Comparison of ENCODE assay signal across 8 cellular contexts in genomic region chr11:65873280-65874156, GRCh38. TPM values are rescaled to one million over a fixed set of nuclear protein-coding genes. Genes with fewer than 3 reads are reported as not detected.
DNase-seq lines count a peak whose midpoint lies in the region; ATAC-seq and TF ChIP-seq lines count a peak whose summit lies in the region.

No MANE protein-coding gene starts in this region.

- H3K27me3 ChIP-seq in A673 (replicated peaks; ENCODE audit: insufficient read depth, low read depth, low read length, poor library complexity) (no peaks in the 10 kb centered on the region), WERI-Rb-1 (ENCODE audit: insufficient read depth, low read depth, severe bottlenecking) (no peaks in the 10 kb centered on the region), breast epithelium (no peaks in the 10 kb centered on the region), spleen (replicated peaks in 1 of 7) (peaks cover 0 to 11% (median 0%) of the 10 kb centered on the region in 7 donors)

- WGBS in spleen, 5 donors, result 5 to 10% (median 6%) methylated on average over 49 to 55 of the region's 55 CpGs

- no TSS peak for BruUV-seq in A673 (replicated peaks; lab: Mats Ljungman, UMichigan)

- POLR2A ChIA-PET in A673 (lab: Charles Lee; ENCODE audit: low non-redundant PET), result no interaction called here

- DNase-seq in A673 (ENCODE audit: low spot score) (peak; percentile 95), NCI-H2227 (lab: John Stamatoyannopoulos, UW; ENCODE audit: unreplicated experiment) (peak; percentile 96), WERI-Rb-1 (peak; percentile 95), breast epithelium (ENCODE audit: low spot score in 2 of 2) (peak; percentile 92 to 95), iPS-NIHi7 (ENCODE audit: extremely low spot score) (peak; percentile 94), spleen (peak; percentile 98)

- H3K9me3 ChIP-seq in A673 (ENCODE audit: low read depth, low read length, poor library complexity, severe bottlenecking), result no peaks in the 10 kb centered on the region
- no peaks in the 10 kb centered on the region for H3K9me3 ChIP-seq in WERI-Rb-1 (ENCODE audit: severe bottlenecking)
- no peaks in the 10 kb centered on the region for H3K9me3 ChIP-seq in breast epithelium
- H3K9me3 ChIP-seq in spleen, result no peaks in the 10 kb centered on the region

- CTCF ChIA-PET in A673 (lab: Charles Lee), result interaction anchor here (1.0 to 1.9 kb wide), 3 partner anchors 11 to 17 kb away, joined by 3 to 5 read pairs (median 3); partner anchors contain the start of genes CCDC85B and MUS81

- H3K27ac ChIP-seq in A673 (ENCODE audit: low read depth, low read length, poor library complexity, severe bottlenecking) (peak overlapping the region; percentile 75), WERI-Rb-1 (peak overlapping the region; percentile 54), breast epithelium (peak overlapping the region; percentile 88 to 97), spleen (peak overlapping the region; percentile 63 to 91 (median 83))

- ATAC-seq in GM18907 (IDR thresholded peaks at IDR 0.05; ENCODE audit: unreplicated experiment), result peak; percentile 61
- peak; percentile 74 for ATAC-seq in HG03159 (IDR thresholded peaks at IDR 0.05; ENCODE audit: unreplicated experiment)

- H3K4me1 ChIP-seq in A673 (ENCODE audit: insufficient read depth, low read length, poor library complexity, severe bottlenecking), result peaks cover 18% of the 10 kb centered on the region
- H3K4me1 ChIP-seq in breast epithelium, result peaks cover 0 to 10% of the 10 kb centered on the region in 2 donors
- peaks cover 16 to 58% (median 45%) of the 10 kb centered on the region in 6 donors for H3K4me1 ChIP-seq in spleen

- H3K4me3 ChIP-seq in A673 (ENCODE audit: low read depth, low read length, poor library complexity, severe bottlenecking) (peak overlapping the region; percentile 68), WERI-Rb-1 (ENCODE audit: low read depth, low read length) (peak overlapping the region; percentile 74), breast epithelium (peak overlapping the region; percentile 53 to 88 (median 65)), spleen (peak overlapping the region; percentile 30 to 77 (median 47))

- peaks cover 6% of the 10 kb centered on the region for H3K36me3 ChIP-seq in A673 (ENCODE audit: insufficient read depth, low read length, poor library complexity, severe bottlenecking)
- H3K36me3 ChIP-seq in WERI-Rb-1, result no peaks in the 10 kb centered on the region
- no peaks in the 10 kb centered on the region for H3K36me3 ChIP-seq in breast epithelium
- no peaks in the 10 kb centered on the region for H3K36me3 ChIP-seq in spleen

- peak; percentile 61 for TF ChIP-seq POLR2A in breast epithelium (IDR thresholded peaks at IDR 0.05)
- TF ChIP-seq POLR2A in spleen (IDR thresholded peaks at IDR 0.05), result peak in 1 of 3 donors; percentile 43

- TF ChIP-seq CTCF in A673 (conservative IDR thresholded peaks at IDR 0.05; ENCODE audit: low read depth, low read length) (no peak), WERI-Rb-1 (IDR thresholded peaks at IDR 0.05; ENCODE audit: low read depth, low read length) (no peak), breast epithelium (IDR thresholded peaks at IDR 0.05) (peak in 2 of 3 donors; percentile 9 to 13), spleen (IDR thresholded peaks at IDR 0.05 in 8 of 11, conservative IDR thresholded peaks at IDR 0.05 in 3 of 11) (peak in 2 of 11 experiments; percentile 8 to 51)

- intact Hi-C loops in A673 (cut with micrococcal nuclease; ENCODE audit: unreplicated experiment) (no loop called here), breast epithelium (cut with DNase I; ENCODE audit: low total_unique reads) (no loop called here), spleen (cut with DNase I; ENCODE audit: low total_unique reads) (no loop called here)

RNA-seq across cellular contexts. Expression of gene EFEMP2, which starts 0.9 kb away (rescaled TPM):
- total RNA-seq in A673 (2021) (31.2 and 37.6 TPM in 2 replicates), breast epithelium (10 to 100 TPM; 34.5 to 75.0 (median 57.0) TPM), spleen (10 to 100 TPM; 21.0 to 53.5 (median 38.4) TPM)
- 10 to 100 TPM; 22.5 to 39.1 (median 31.4) TPM for polyA plus RNA-seq in spleen

RNA-seq across cellular contexts. Expression of gene CTSW, which starts 6.1 kb away (rescaled TPM):
- total RNA-seq in A673 (2021) (not detected in 2 replicates), breast epithelium (1 to 10 TPM; 1.6 to 4.0 (median 1.9) TPM), spleen (10 to 100 TPM; 18.8 to 38.2 (median 29.5) TPM)
- 10 to 100 TPM in 2 of 3 donors, 1 to 10 TPM in 1; 5.6 to 13.2 (median 10.8) TPM for polyA plus RNA-seq in spleen

RNA-seq across cellular contexts. Expression of gene MUS81, which starts 13.3 kb away (rescaled TPM):
- total RNA-seq in A673 (2021), result 64.6 and 77.4 TPM in 2 replicates
- total RNA-seq in breast epithelium, result 10 to 100 TPM; 29.8 to 44.6 (median 42.9) TPM
- 10 to 100 TPM; 54.8 to 77.3 (median 65.5) TPM for total RNA-seq in spleen
- 10 to 100 TPM; 71.2 to 93.5 (median 89.5) TPM for polyA plus RNA-seq in spleen

RNA-seq across cellular contexts. Expression of gene FIBP, which starts 14.8 kb away (rescaled TPM):
- total RNA-seq in A673 (2021) (98.5 and 116 TPM in 2 replicates), breast epithelium (10 to 100 TPM; 51.2 to 68.5 (median 51.7) TPM), spleen (10 to 100 TPM; 52.3 to 79.0 (median 64.9) TPM)
- polyA plus RNA-seq in spleen, result 10 to 100 TPM; 61.9 to 66.3 (median 62.3) TPM

RNA-seq across cellular contexts. Expression of gene CFL1, which starts 15.5 kb away (rescaled TPM):
- total RNA-seq in A673 (2021) (1,449 and 1,649 TPM in 2 replicates), breast epithelium (100 to 1,000 TPM; 407 to 564 (median 453) TPM), spleen (1,000 to 10,000 TPM in 2 of 7 donors, 100 to 1,000 TPM in 5; 666 to 1,219 (median 868) TPM)
- 100 to 1,000 TPM; 562 to 869 (median 862) TPM for polyA plus RNA-seq in spleen

Comparison
In these comparisons a context has a peak if more than half of its experiments do, and no peak if none do; other contexts are left out.
1. Peak in every context shown above with its lines: DNase-seq, ATAC-seq, H3K4me3 ChIP-seq and H3K27ac ChIP-seq.
2. CTCF ChIP-seq: peak in breast epithelium (2 of 3); none in A673 (single experiment) and WERI-Rb-1 (single experiment).
3. RNA of gene CTSW, which starts 6.1 kb away (total RNA-seq): 18.8 to 38.2 TPM in spleen; 1.6 to 4.0 TPM in breast epithelium and not detected in A673; every median in the first group is over 4 times any median in the second.